Comparison of ENCODE assay signal across 12 cellular contexts in the genomic region with DNA sequence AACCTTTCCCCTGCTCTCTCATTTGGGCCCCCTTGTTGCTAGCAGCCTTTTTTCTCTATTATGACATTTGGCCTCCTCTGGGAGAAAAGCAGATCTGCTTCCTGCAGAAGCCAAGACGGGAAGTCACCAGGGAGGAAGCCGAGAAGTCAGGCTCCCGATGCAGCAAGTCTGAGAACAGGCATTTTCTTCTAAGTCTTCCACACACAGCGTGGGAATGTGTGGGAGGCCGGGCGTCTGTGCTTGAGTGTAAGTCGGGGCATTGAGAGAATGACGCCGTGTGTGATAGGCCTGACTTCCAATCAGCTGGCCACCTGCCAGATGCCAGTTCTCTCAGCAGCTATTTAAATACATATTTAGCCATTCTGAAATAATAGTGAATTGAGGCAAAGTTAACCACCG.
DNase-seq lines count a peak whose midpoint lies in the region; ATAC-seq and TF ChIP-seq lines count a peak whose summit lies in the region.
"Had no signal": no experiment of that assay in that cellular context is flagged by ENCODE, and none has a peak within 500 bp of the region (broad histone marks: within the 10 kb centered on the region; RNA-seq: fewer than 3 reads in every experiment).

No MANE protein-coding gene starts in this region.

- DNase-seq in foreskin fibroblast, result peak; percentile 12 to 39
- peak; percentile 40 to 69 for DNase-seq in tibial artery
- DNase-seq in cerebellar nuclear complex (lab: John Stamatoyannopoulos, UW), result no peak
- no peak for DNase-seq in PC-9
- DNase-seq: DMS79; stimulated activated naive B cell treated with anti-CD40 and anti-IgM and Interleukin-4, amounts not matched to agents 10 μg/mL and 1 μg/mL and 100 μg/mL, for 72 hours had no signal

- H3K9me3 ChIP-seq in tibial artery (no peaks in the 10 kb centered on the region), PC-9 (ENCODE audit: insufficient read depth, low read depth) (no peaks in the 10 kb centered on the region)

- H3K27ac Mint-ChIP-seq in nephron, result peak overlapping the region; percentile 86 to 90 (median 88)
- H3K27ac Mint-ChIP-seq: stimulated activated naive B cell treated with anti-CD40 and anti-IgM and Interleukin-4, amounts not matched to agents 10 μg/mL and 1 μg/mL and 100 μg/mL, for 72 hours had no signal

- H3K4me1 ChIP-seq in tibial artery (peaks cover 0 to 14% (median 9%) of the 10 kb centered on the region in 4 donors), PC-9 (replicated peaks; ENCODE audit: insufficient read depth) (no peaks in the 10 kb centered on the region)

- TF ChIP-seq CTCF in foreskin fibroblast (IDR thresholded peaks at IDR 0.05; ENCODE audit: low read depth, low read length) (no peak), nephron (IDR thresholded peaks at IDR 0.05; ENCODE audit: unreplicated experiment in 3 of 3) (no peak), tibial artery (IDR thresholded peaks at IDR 0.05) (no peak), PC-9 (conservative IDR thresholded peaks at IDR 0.05) (no peak)

- H2AFZ ChIP-seq in PC-9, result no peak overlapping the region

- no peaks in the 10 kb centered on the region for H3K9me2 ChIP-seq in PC-9 (ENCODE audit: insufficient read depth)

- POLR2A ChIA-PET in PC-9 (lab: Charles Lee; ENCODE audit: unreplicated experiment), result interaction anchor here (0.6 kb wide), 1 partner anchor 500 kb away, joined by 4 read pairs; no protein-coding TSS in a partner anchor

- H3F3A ChIP-seq in PC-9 (ENCODE audit: insufficient read depth, low read depth), result no peaks in the 10 kb centered on the region

- no peaks in the 10 kb centered on the region for H3K9me3 Mint-ChIP-seq in nephron
- H3K9me3 Mint-ChIP-seq: activated naive CD4-positive, alpha-beta T cell treated with anti-CD3 and anti-CD28 coated beads, Interleukin-2, amount 50 U/mL, for 24 hours had no signal

- peaks cover 34% of the 10 kb centered on the region for H3K4me1 Mint-ChIP-seq in nephron
- H3K4me1 Mint-ChIP-seq: activated naive CD4-positive, alpha-beta T cell treated with anti-CD3 and anti-CD28 coated beads, Interleukin-2, amount 50 U/mL, for 24 hours; stimulated activated naive B cell treated with anti-CD40 and anti-IgM and Interleukin-4, amounts not matched to agents 10 μg/mL and 1 μg/mL and 100 μg/mL, for 72 hours had no signal

- peak overlapping the region; percentile 4 to 33 (median 31) for H3K4me3 Mint-ChIP-seq in nephron
- H3K4me3 Mint-ChIP-seq: activated naive CD4-positive, alpha-beta T cell treated with anti-CD3 and anti-CD28 coated beads, Interleukin-2, amount 50 U/mL, for 24 hours; stimulated activated naive B cell treated with anti-CD40 and anti-IgM and Interleukin-4, amounts not matched to agents 10 μg/mL and 1 μg/mL and 100 μg/mL, for 72 hours had no signal

- no peaks in the 10 kb centered on the region for H3K79me2 ChIP-seq in PC-9 (ENCODE audit: low read depth)

- H3K36me3 Mint-ChIP-seq in nephron (ENCODE audit: low read depth), result no peaks in the 10 kb centered on the region
- H3K36me3 Mint-ChIP-seq: activated naive CD4-positive, alpha-beta T cell treated with anti-CD3 and anti-CD28 coated beads, Interleukin-2, amount 50 U/mL, for 24 hours; stimulated activated naive B cell treated with anti-CD40 and anti-IgM and Interleukin-4, amounts not matched to agents 10 μg/mL and 1 μg/mL and 100 μg/mL, for 72 hours had no signal

- H3K27me3 Mint-ChIP-seq in nephron (ENCODE audit: low read depth), result no peaks in the 10 kb centered on the region

- H3K36me3 ChIP-seq in tibial artery, result no peaks in the 10 kb centered on the region
- no peaks in the 10 kb centered on the region for H3K36me3 ChIP-seq in PC-9 (ENCODE audit: low read depth)

- H3K27me3 ChIP-seq in tibial artery, result no peaks in the 10 kb centered on the region
- no peaks in the 10 kb centered on the region for H3K27me3 ChIP-seq in PC-9 (ENCODE audit: insufficient read depth, low read depth)

- no peak overlapping the region for H3K4me3 ChIP-seq in foreskin fibroblast (ENCODE audit: low read depth in 1 of 2, low read length in 2 of 2)
- H3K4me3 ChIP-seq in tibial artery, result no peak overlapping the region
- no peak overlapping the region for H3K4me3 ChIP-seq in PC-9

- H3K27ac ChIP-seq in angular gyrus (ENCODE audit: low read depth, low read length) (peak overlapping the region; percentile 27), tibial artery (peak overlapping the region in 1 of 2 donors; percentile 1), PC-9 (no peak overlapping the region)
- H3K27ac ChIP-seq: VCaP had no signal

- no peak for ATAC-seq in HG03175 (IDR thresholded peaks at IDR 0.05; ENCODE audit: unreplicated experiment)
- ATAC-seq in HG03571 (IDR thresholded peaks at IDR 0.05; ENCODE audit: unreplicated experiment), result no peak
- ATAC-seq: stimulated activated naive B cell treated with anti-CD40 and anti-IgM and Interleukin-4, amounts not matched to agents 10 μg/mL and 1 μg/mL and 100 μg/mL, for 72 hours had no signal

- no TSS peak for BruUV-seq in PC-9 (replicated peaks; lab: Mats Ljungman, UMichigan)

- H3K4me2 ChIP-seq in PC-9, result no peak overlapping the region

- intact Hi-C loops in tibial artery (cut with DNase I; ENCODE audit: low total_unique reads), result no loop called here
- intact Hi-C loops in PC-9 (cut with micrococcal nuclease; ENCODE audit: unreplicated experiment), result no loop called here

- CTCF ChIA-PET in PC-9 (lab: Charles Lee), result no interaction called here

- no peaks in the 10 kb centered on the region for H4K20me1 ChIP-seq in PC-9 (ENCODE audit: insufficient read depth)

Comparison
In these comparisons a context has a peak if more than half of its experiments do, and no peak if none do; other contexts are left out.
1. DNase-seq: peak in foreskin fibroblast (2 of 2) and tibial artery (2 of 2); none in cerebellar nuclear complex (0 of 2) and PC-9 (0 of 2).